In genomic region chr18:79987566-79987965, GRCh38 we compare ENCODE assay signal across 8 cellular contexts. TPM values are rescaled to one million over a fixed set of nuclear protein-coding genes. Genes with fewer than 3 reads are reported as not detected.
A peak's percentile ranks its signal among the peaks of the same experiment; 100 is the strongest.
DNase-seq lines count a peak whose midpoint lies in the region; ATAC-seq lines count a peak whose summit lies in the region.

No MANE protein-coding gene starts in this region.

- CTCF ChIA-PET in activated CD4-positive, alpha-beta memory T cell treated with anti-CD3 and anti-CD28 coated beads, Interleukin-2, amount 10 ng/mL, durations not matched to agents 7 days and 5 days (lab: Charles Lee), result interaction anchor here (1.1 to 3.0 kb wide), 3 partner anchors 24 to 47 kb away, joined by 4 to 7 read pairs (median 7); no protein-coding TSS in a partner anchor

- peaks cover 52% of the 10 kb centered on the region for H3K4me1 Mint-ChIP-seq in activated CD4-positive, alpha-beta memory T cell treated with anti-CD3 and anti-CD28 coated beads, Interleukin-2, amount 10 ng/mL, durations not matched to agents 7 days and 5 days
- H3K4me1 Mint-ChIP-seq in stimulated activated naive CD8-positive, alpha-beta T cell treated with anti-CD3 and anti-CD28 coated beads, Interleukin-15, amount 100 ng/mL, for 72 hours, result peaks cover 51% of the 10 kb centered on the region

- DNase-seq in DMS53 (lab: John Stamatoyannopoulos, UW) (peak; percentile 54), DMS53 treated with DMSO at 0.1 percent for 48 hours (lab: John Stamatoyannopoulos, UW; ENCODE audit: unreplicated experiment) (no peak), kidney tubule cell (ENCODE audit: low spot score) (no peak), NCI-H2227 (lab: John Stamatoyannopoulos, UW; ENCODE audit: unreplicated experiment) (no peak)
- DNase-seq in activated CD4-positive, alpha-beta memory T cell treated with anti-CD3 and anti-CD28 coated beads, Interleukin-2, amount 10 ng/mL, durations not matched to agents 7 days and 5 days, result no peak
- no peak for DNase-seq in stimulated activated naive CD8-positive, alpha-beta T cell treated with anti-CD3 and anti-CD28 coated beads, Interleukin-15, amount 100 ng/mL, for 72 hours

- peak overlapping the region; percentile 86 for H3K9ac ChIP-seq in iPS-15b (ENCODE audit: low read depth, low read length)

- peaks cover 27% of the 10 kb centered on the region for H3K36me3 Mint-ChIP-seq in activated CD4-positive, alpha-beta memory T cell treated with anti-CD3 and anti-CD28 coated beads, Interleukin-2, amount 10 ng/mL, durations not matched to agents 7 days and 5 days (ENCODE audit: low read depth)

- H3K4me3 Mint-ChIP-seq in activated CD4-positive, alpha-beta memory T cell treated with anti-CD3 and anti-CD28 coated beads, Interleukin-2, amount 10 ng/mL, durations not matched to agents 7 days and 5 days, result peak overlapping the region; percentile 92
- peak overlapping the region; percentile 94 to 95 for H3K4me3 Mint-ChIP-seq in stimulated activated naive CD8-positive, alpha-beta T cell treated with anti-CD3 and anti-CD28 coated beads, Interleukin-15, amount 100 ng/mL, for 72 hours

- peaks cover 4% of the 10 kb centered on the region for H3K4me1 ChIP-seq in iPS-15b (ENCODE audit: control insufficient read depth, insufficient read depth, low read length)

- peak overlapping the region; percentile 75 for H3K27ac Mint-ChIP-seq in activated CD4-positive, alpha-beta memory T cell treated with anti-CD3 and anti-CD28 coated beads, Interleukin-2, amount 10 ng/mL, durations not matched to agents 7 days and 5 days
- H3K27ac Mint-ChIP-seq in stimulated activated naive CD8-positive, alpha-beta T cell treated with anti-CD3 and anti-CD28 coated beads, Interleukin-15, amount 100 ng/mL, for 72 hours, result peak overlapping the region; percentile 59 to 80

- no peaks in the 10 kb centered on the region for H3K27me3 ChIP-seq in iPS-15b (ENCODE audit: control insufficient read depth, insufficient read depth, low read length)

- H3K27me3 Mint-ChIP-seq in activated CD4-positive, alpha-beta memory T cell treated with anti-CD3 and anti-CD28 coated beads, Interleukin-2, amount 10 ng/mL, durations not matched to agents 7 days and 5 days, result no peaks in the 10 kb centered on the region
- no peaks in the 10 kb centered on the region for H3K27me3 Mint-ChIP-seq in stimulated activated naive CD8-positive, alpha-beta T cell treated with anti-CD3 and anti-CD28 coated beads, Interleukin-15, amount 100 ng/mL, for 72 hours

- no peaks in the 10 kb centered on the region for H3K9me3 ChIP-seq in iPS-15b (ENCODE audit: control insufficient read depth, insufficient read depth, low read length)

- H3K4me3 ChIP-seq in iPS-15b (ENCODE audit: low read depth, low read length), result peak overlapping the region; percentile 90

- peaks cover 1% of the 10 kb centered on the region for H3K36me3 ChIP-seq in iPS-15b (ENCODE audit: control insufficient read depth, insufficient read depth, low read length)

- no peaks in the 10 kb centered on the region for H3K9me3 Mint-ChIP-seq in activated CD4-positive, alpha-beta memory T cell treated with anti-CD3 and anti-CD28 coated beads, Interleukin-2, amount 10 ng/mL, durations not matched to agents 7 days and 5 days
- no peaks in the 10 kb centered on the region for H3K9me3 Mint-ChIP-seq in stimulated activated naive CD8-positive, alpha-beta T cell treated with anti-CD3 and anti-CD28 coated beads, Interleukin-15, amount 100 ng/mL, for 72 hours

- ATAC-seq in stimulated activated naive CD8-positive, alpha-beta T cell treated with anti-CD3 and anti-CD28 coated beads, Interleukin-15, amount 100 ng/mL, for 72 hours, result no peak
- ATAC-seq in HG03521 (IDR thresholded peaks at IDR 0.05; ENCODE audit: unreplicated experiment), result no peak

- POLR2A ChIA-PET in activated CD4-positive, alpha-beta memory T cell treated with anti-CD3 and anti-CD28 coated beads, Interleukin-2, amount 10 ng/mL, durations not matched to agents 7 days and 5 days (lab: Charles Lee), result interaction anchor here (0.7 to 4.6 kb wide), 11 partner anchors 20 to 464 kb away, joined by 3 to 34 read pairs (median 8); partner anchors contain the start of genes ADNP2, HSBP1L1, RBFA and SLC66A2

RNA-seq across cellular contexts. Expression of gene TXNL4A, which starts 0.8 kb away (rescaled TPM):
- total RNA-seq in activated CD4-positive, alpha-beta memory T cell treated with anti-CD3 and anti-CD28 coated beads, Interleukin-2, amount 10 ng/mL, durations not matched to agents 7 days and 5 days, result 100 to 1,000 TPM; 120 TPM

RNA-seq across cellular contexts. Expression of gene HSBP1L1, which starts 23.1 kb away (rescaled TPM):
- total RNA-seq in activated CD4-positive, alpha-beta memory T cell treated with anti-CD3 and anti-CD28 coated beads, Interleukin-2, amount 10 ng/mL, durations not matched to agents 7 days and 5 days, result 1 to 10 TPM; 9.0 to 9.2 TPM

RNA-seq across cellular contexts. Expression of gene SLC66A2, which starts 36.1 kb away (rescaled TPM):
- total RNA-seq in activated CD4-positive, alpha-beta memory T cell treated with anti-CD3 and anti-CD28 coated beads, Interleukin-2, amount 10 ng/mL, durations not matched to agents 7 days and 5 days, result 10 to 100 TPM; 28.6 to 32.0 TPM

RNA-seq across cellular contexts. Expression of gene RBFA, which starts 46.7 kb away (rescaled TPM):
- total RNA-seq in activated CD4-positive, alpha-beta memory T cell treated with anti-CD3 and anti-CD28 coated beads, Interleukin-2, amount 10 ng/mL, durations not matched to agents 7 days and 5 days, result 10 to 100 TPM; 13.9 to 16.8 TPM
